ENCODE assay signal across 24 cellular contexts in the genomic region with DNA sequence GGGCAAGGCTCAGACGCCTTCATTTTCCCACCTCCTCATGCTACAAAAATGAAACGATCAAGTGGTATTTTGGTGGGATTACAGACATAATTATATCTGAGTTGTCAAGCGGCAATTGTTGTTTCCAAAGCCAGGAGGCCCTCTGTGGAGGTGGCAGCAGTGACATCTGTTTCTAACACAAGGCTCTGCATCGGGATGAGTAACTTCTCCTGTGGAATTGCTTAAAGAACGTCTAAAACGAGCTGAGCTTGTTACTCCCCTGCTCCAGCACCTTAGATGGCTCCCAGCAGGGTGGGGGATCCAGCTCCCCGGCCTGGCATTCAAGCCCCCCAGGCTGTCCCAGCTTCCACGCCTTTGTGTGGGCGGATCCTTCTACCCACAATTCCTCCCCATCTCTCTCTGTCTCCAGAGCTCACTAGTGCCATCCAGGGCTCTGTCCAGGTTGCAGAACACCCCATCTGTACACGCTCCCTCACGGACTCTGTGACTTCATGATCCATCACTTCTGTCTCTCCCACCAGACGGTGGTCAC. TPM values are rescaled to one million over a fixed set of nuclear protein-coding genes. Genes with fewer than 3 reads are reported as not detected.
"Had no signal": no experiment of that assay in that cellular context is flagged by ENCODE, and none has a peak within 500 bp of the region (broad histone marks: within the 10 kb centered on the region; RNA-seq: fewer than 3 reads in every experiment).

No MANE protein-coding gene starts in this region.

- H3K27me3 ChIP-seq: breast epithelium, heart right ventricle, right atrium auricular region, tibial artery had no signal

- H3K4me3 Mint-ChIP-seq: activated CD4-positive, alpha-beta T cell treated with anti-CD3 and anti-CD28 coated beads, Interleukin-2, amount 10 ng/mL, durations not matched to agents 7 days and 5 days; activated CD8-positive, alpha-beta T cell treated with anti-CD3 and anti-CD28 coated beads for 36 hours; activated naive CD8-positive, alpha-beta T cell; activated T-helper 1 cell treated with anti-CD3 and anti-CD28 coated beads, Interleukin-12 subunit alpha, Interleukin-12 subunit beta, Interleukin-2, Interleukin-4 antibody, amounts not matched to agents 30 ng/mL and 10 ng/mL and 1 ng/mL, durations not matched to agents 14 hours and 24 hours and 36 hours; central memory CD8-positive, alpha-beta T cell; stimulated activated naive CD8-positive, alpha-beta T cell treated with anti-CD3 and anti-CD28 coated beads, Interleukin-15, Interleukin-2, amounts not matched to agents 100 ng/mL and 50 ng/mL, for 24 hours; T-cell; T-helper 2 cell treated with Interferon-gamma antibody and Interleukin-4, amounts not matched to agents 5 μg/mL and 100 μg/mL, for 36 hours had no signal

- H3K36me3 ChIP-seq: breast epithelium, prostate gland, right atrium auricular region, tibial artery had no signal

- H3K4me1 ChIP-seq: breast epithelium, prostate gland had no signal

- H3K4me1 Mint-ChIP-seq: activated CD4-positive, alpha-beta T cell treated with anti-CD3 and anti-CD28 coated beads, Interleukin-2, amount 10 ng/mL, durations not matched to agents 7 days and 5 days; central memory CD8-positive, alpha-beta T cell; T-cell had no signal

- DNase-seq: activated CD4-positive, alpha-beta T cell treated with anti-CD3 and anti-CD28 coated beads, Interleukin-2, amount 10 ng/mL, durations not matched to agents 7 days and 5 days; activated CD4-positive, CD25-positive, alpha-beta regulatory T cell treated with anti-CD3 and anti-CD28 coated beads, Interleukin-2, amount 50 U/mL, for 72 hours; activated CD8-positive, alpha-beta T cell treated with anti-CD3 and anti-CD28 coated beads for 36 hours; activated gamma-delta T cell treated with Interleukin-2 at 50 U/mL for 16 hours; cortex of kidney; heart right ventricle; islet precursor cell; left cardiac atrium; naive B cell; stimulated activated CD4-positive, alpha-beta T cell treated with anti-CD3 and anti-CD28 coated beads, Interleukin-1b, Interleukin-23, amount 100 ng/mL, for 48 hours; T-cell; tibial artery had no signal

- H3K27me3 Mint-ChIP-seq: central memory CD8-positive, alpha-beta T cell had no signal

- H3K9me3 Mint-ChIP-seq: activated CD4-positive, alpha-beta T cell treated with anti-CD3 and anti-CD28 coated beads, Interleukin-2, amount 10 ng/mL, durations not matched to agents 7 days and 5 days; activated CD8-positive, alpha-beta T cell treated with anti-CD3 and anti-CD28 coated beads for 36 hours; activated T-helper 1 cell treated with anti-CD3 and anti-CD28 coated beads, Interleukin-12 subunit alpha, Interleukin-12 subunit beta, Interleukin-2, Interleukin-4 antibody, amounts not matched to agents 30 ng/mL and 10 ng/mL and 1 ng/mL, durations not matched to agents 14 hours and 24 hours and 36 hours; central memory CD8-positive, alpha-beta T cell; naive B cell; stimulated activated naive CD8-positive, alpha-beta T cell treated with anti-CD3 and anti-CD28 coated beads, Interleukin-15, Interleukin-2, amounts not matched to agents 100 ng/mL and 50 ng/mL, for 24 hours; T-cell; T-helper 2 cell treated with Interferon-gamma antibody and Interleukin-4, amounts not matched to agents 5 μg/mL and 100 μg/mL, for 36 hours had no signal

- H3K36me3 Mint-ChIP-seq: activated naive CD8-positive, alpha-beta T cell; naive B cell; T-cell had no signal

- H3K9me3 ChIP-seq: breast epithelium, heart right ventricle, prostate gland, right atrium auricular region, tibial artery had no signal

- H3K4me3 ChIP-seq: breast epithelium, heart right ventricle, lung, prostate gland, right atrium auricular region, tibial artery had no signal

- ATAC-seq: activated CD8-positive, alpha-beta T cell treated with anti-CD3 and anti-CD28 coated beads for 36 hours; heart right ventricle; left cardiac atrium; T-cell had no signal

- H3K27ac ChIP-seq: breast epithelium, epithelial cell of prostate, heart right ventricle, prostate gland, right atrium auricular region, VCaP had no signal

- FAIRE-seq: astrocyte had no signal

- H3K27ac Mint-ChIP-seq: activated CD4-positive, alpha-beta T cell treated with anti-CD3 and anti-CD28 coated beads, Interleukin-2, amount 10 ng/mL, durations not matched to agents 7 days and 5 days; activated CD8-positive, alpha-beta T cell treated with anti-CD3 and anti-CD28 coated beads for 36 hours; activated naive CD8-positive, alpha-beta T cell; activated T-helper 1 cell treated with anti-CD3 and anti-CD28 coated beads, Interleukin-12 subunit alpha, Interleukin-12 subunit beta, Interleukin-2, Interleukin-4 antibody, amounts not matched to agents 30 ng/mL and 10 ng/mL and 1 ng/mL, durations not matched to agents 14 hours and 24 hours and 36 hours; naive B cell; stimulated activated naive CD8-positive, alpha-beta T cell treated with anti-CD3 and anti-CD28 coated beads, Interleukin-15, Interleukin-2, amounts not matched to agents 100 ng/mL and 50 ng/mL, for 24 hours; T-cell; T-helper 2 cell treated with Interferon-gamma antibody and Interleukin-4, amounts not matched to agents 5 μg/mL and 100 μg/mL, for 36 hours had no signal

RNA-seq across cellular contexts. Expression of gene DAB2IP, which starts 36.8 kb away (rescaled TPM):
- total RNA-seq: activated CD4-positive, alpha-beta T cell treated with anti-CD3 and anti-CD28 coated beads, Interleukin-2, amount 10 ng/mL, durations not matched to agents 7 days and 5 days; activated T-helper 1 cell treated with anti-CD3 and anti-CD28 coated beads, Interleukin-12 subunit alpha, Interleukin-12 subunit beta, Interleukin-2, Interleukin-4 antibody, amounts not matched to agents 30 ng/mL and 10 ng/mL and 1 ng/mL, durations not matched to agents 14 hours and 24 hours and 36 hours had no signal
